In the genomic region with DNA sequence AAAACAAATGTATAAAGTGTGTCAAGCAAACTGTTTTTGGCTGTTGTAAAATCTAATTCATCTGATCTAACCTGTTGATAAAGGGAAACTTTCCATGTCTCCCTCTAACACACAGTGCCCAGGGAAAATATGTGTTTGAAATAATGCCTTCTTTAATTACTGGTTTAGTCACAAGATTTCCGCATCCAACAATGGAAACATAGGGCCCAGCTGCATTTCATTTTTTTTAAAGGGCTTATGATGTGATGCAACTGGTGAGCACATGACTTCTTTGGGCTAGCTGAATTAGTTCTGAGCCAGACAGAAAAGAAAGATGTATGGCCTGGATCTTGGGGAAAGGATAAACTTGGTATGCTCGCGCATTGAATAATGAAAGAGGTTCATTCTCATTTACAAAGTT, we compare ENCODE assay signal across 17 cellular contexts. TPM values are rescaled to one million over a fixed set of nuclear protein-coding genes. Genes with fewer than 3 reads are reported as not detected.
DNase-seq lines count a peak whose midpoint lies in the region; ATAC-seq, FAIRE-seq and TF ChIP-seq lines count a peak whose summit lies in the region.
"Had no signal": no experiment of that assay in that cellular context is flagged by ENCODE, and none has a peak within 500 bp of the region (broad histone marks: within the 10 kb centered on the region; RNA-seq: fewer than 3 reads in every experiment).

No MANE protein-coding gene starts in this region.

- H3K4me3 Mint-ChIP-seq in activated CD4-positive, alpha-beta memory T cell treated with anti-CD3 and anti-CD28 coated beads, Interleukin-2, amount 10 ng/mL, durations not matched to agents 7 days and 5 days = no peak overlapping the region
- H3K4me3 Mint-ChIP-seq: neural progenitor cell had no signal

- TF ChIP-seq CTCF in AG04450 (IDR thresholded peaks at IDR 0.05; ENCODE audit: low read depth, low read length) (no peak), left lung (IDR thresholded peaks at IDR 0.05) (no peak), body of pancreas (IDR thresholded peaks at IDR 0.05) (no peak)

- H3K36me3 Mint-ChIP-seq in activated CD4-positive, alpha-beta memory T cell treated with anti-CD3 and anti-CD28 coated beads, Interleukin-2, amount 10 ng/mL, durations not matched to agents 7 days and 5 days (ENCODE audit: low read depth) = peaks cover 6% of the 10 kb centered on the region
- H3K36me3 Mint-ChIP-seq: neural progenitor cell had no signal

- H3K27me3 Mint-ChIP-seq in activated CD4-positive, alpha-beta memory T cell treated with anti-CD3 and anti-CD28 coated beads, Interleukin-2, amount 10 ng/mL, durations not matched to agents 7 days and 5 days = peaks cover 11% of the 10 kb centered on the region

- TF ChIP-seq POLR2A in body of pancreas (IDR thresholded peaks at IDR 0.05) = no peak

- H3K36me3 ChIP-seq in left lung = peaks cover 0 to 2% of the 10 kb centered on the region in 2 donors
- H3K36me3 ChIP-seq in body of pancreas (replicated peaks in 1 of 2; ENCODE audit: insufficient read depth in 1 of 2, low read depth in 2 of 2) = no peaks in the 10 kb centered on the region
- H3K36me3 ChIP-seq in small intestine (ENCODE audit: control insufficient read depth in 2 of 2, insufficient read depth in 2 of 2, low read length in 2 of 2) = no peaks in the 10 kb centered on the region
- H3K36me3 ChIP-seq: adrenal gland, neural progenitor cell, SJSA1, vagina had no signal

- H3K4me3 ChIP-seq in AG04450 (ENCODE audit: low read depth, low read length) (no peak overlapping the region), left lung (no peak overlapping the region), body of pancreas (no peak overlapping the region), small intestine (ENCODE audit: low read depth in 1 of 2, low read length in 2 of 2) (no peak overlapping the region)
- H3K4me3 ChIP-seq: adrenal gland; BLaER1 treated with 17β-estradiol and CSF1 and Interleukin-3, amounts not matched to agents 10 nM and 100 nM; heart right ventricle; neural progenitor cell; SJSA1; vagina had no signal

- H3K27me3 ChIP-seq in AG04450 (ENCODE audit: control insufficient read depth, insufficient read depth, low read length) (no peaks in the 10 kb centered on the region), left lung (no peaks in the 10 kb centered on the region), body of pancreas (no peaks in the 10 kb centered on the region), small intestine (ENCODE audit: control insufficient read depth in 2 of 2, insufficient read depth in 2 of 2, low read length in 2 of 2) (no peaks in the 10 kb centered on the region)
- H3K27me3 ChIP-seq: adrenal gland; BLaER1 treated with 17β-estradiol and CSF1 and Interleukin-3, amounts not matched to agents 10 nM and 100 nM; neural progenitor cell; SJSA1; vagina had no signal

- peak overlapping the region; percentile 54 for H3K27ac ChIP-seq in AG04450 (ENCODE audit: low read depth, low read length)
- H3K27ac ChIP-seq in left lung = peak overlapping the region in 1 of 2 donors; percentile 6
- H3K27ac ChIP-seq in body of pancreas = no peak overlapping the region
- no peak overlapping the region for H3K27ac ChIP-seq in small intestine (ENCODE audit: low read depth in 1 of 2, low read length in 1 of 2)
- H3K27ac ChIP-seq: adrenal gland; BLaER1 treated with 17β-estradiol and CSF1 and Interleukin-3, amounts not matched to agents 10 nM and 100 nM; heart right ventricle; neural progenitor cell; SJSA1; vagina had no signal

- H3K4me1 Mint-ChIP-seq in activated CD4-positive, alpha-beta memory T cell treated with anti-CD3 and anti-CD28 coated beads, Interleukin-2, amount 10 ng/mL, durations not matched to agents 7 days and 5 days = no peaks in the 10 kb centered on the region
- H3K4me1 Mint-ChIP-seq: neural progenitor cell had no signal

- ATAC-seq in left lung (peak; percentile 40), body of pancreas (no peak)
- ATAC-seq: heart right ventricle had no signal

- POLR2A ChIA-PET in AG04450 (lab: Yijun Ruan, JAX) = no interaction called here
- POLR2A ChIA-PET in activated CD4-positive, alpha-beta memory T cell treated with anti-CD3 and anti-CD28 coated beads, Interleukin-2, amount 10 ng/mL, durations not matched to agents 7 days and 5 days (lab: Charles Lee) = no interaction called here

- no peak for FAIRE-seq in small intestine (lab: Jason Lieb, UNC)
- FAIRE-seq: HTR-8/SVneo had no signal

- WGBS in body of pancreas, 2 donors = 55 to 64% methylated on average over 3 of the region's 3 CpGs
- 53 to 78% (median 67%) methylated on average over 3 of the region's 3 CpGs for WGBS in small intestine, 3 donors

- intact Hi-C loops in left lung (cut with DNase I) = no loop called here
- intact Hi-C loops in body of pancreas (cut with DNase I) = no loop called here

- CTCF ChIA-PET in AG04450 (lab: Charles Lee) = interaction anchor here (0.6 to 3.9 kb wide), 4 partner anchors 11 to 363 kb away, joined by 3 to 12 read pairs (median 4); no protein-coding TSS in a partner anchor
- CTCF ChIA-PET in activated CD4-positive, alpha-beta memory T cell treated with anti-CD3 and anti-CD28 coated beads, Interleukin-2, amount 10 ng/mL, durations not matched to agents 7 days and 5 days (lab: Charles Lee) = interaction anchor here (0.6 kb wide), 1 partner anchor 72 kb away, joined by 3 read pairs; no protein-coding TSS in a partner anchor

- no peaks in the 10 kb centered on the region for H3K9me3 Mint-ChIP-seq in activated CD4-positive, alpha-beta memory T cell treated with anti-CD3 and anti-CD28 coated beads, Interleukin-2, amount 10 ng/mL, durations not matched to agents 7 days and 5 days
- H3K9me3 Mint-ChIP-seq: neural progenitor cell had no signal

- H3K4me1 ChIP-seq in left lung (no peaks in the 10 kb centered on the region), body of pancreas (peaks cover 4% of the 10 kb centered on the region), small intestine (ENCODE audit: control insufficient read depth in 2 of 2, insufficient read depth in 1 of 2, low read depth in 1 of 2, low read length in 1 of 2) (no peaks in the 10 kb centered on the region)
- H3K4me1 ChIP-seq: adrenal gland; BLaER1 treated with 17β-estradiol and CSF1 and Interleukin-3, amounts not matched to agents 10 nM and 100 nM; neural progenitor cell; SJSA1; vagina had no signal

- H3K9me3 ChIP-seq in AG04450 (ENCODE audit: control insufficient read depth, insufficient read depth, low read length) (no peaks in the 10 kb centered on the region), left lung (no peaks in the 10 kb centered on the region), body of pancreas (no peaks in the 10 kb centered on the region), small intestine (ENCODE audit: control insufficient read depth, low read depth) (no peaks in the 10 kb centered on the region)
- H3K9me3 ChIP-seq: adrenal gland; BLaER1 treated with 17β-estradiol and CSF1 and Interleukin-3, amounts not matched to agents 10 nM and 100 nM; heart right ventricle; SJSA1; vagina had no signal

- DNase-seq in AG04450 (ENCODE audit: low read depth, low spot score) (peak; percentile 65), HCEC 1CT (peak; percentile 88), amniotic stem cell (lab: John Stamatoyannopoulos, UW) (peak; percentile 48), left lung (no peak), NCI-H1105 (lab: John Stamatoyannopoulos, UW) (no peak), body of pancreas (no peak), small intestine (no peak)
- DNase-seq in activated CD4-positive, alpha-beta memory T cell treated with anti-CD3 and anti-CD28 coated beads, Interleukin-2, amount 10 ng/mL, durations not matched to agents 7 days and 5 days = no peak
- DNase-seq: adrenal gland, heart right ventricle, NCI-H1436 treated with DMSO at 0.1 percent for 48 hours, NCI-H748 treated with DMSO at 0.1 percent for 48 hours had no signal

- no peak overlapping the region for H3K27ac Mint-ChIP-seq in activated CD4-positive, alpha-beta memory T cell treated with anti-CD3 and anti-CD28 coated beads, Interleukin-2, amount 10 ng/mL, durations not matched to agents 7 days and 5 days
- H3K27ac Mint-ChIP-seq: neural progenitor cell had no signal

RNA-seq across cellular contexts. Expression of a gene that starts 30.5 kb away (rescaled TPM):
- polyA plus RNA-seq in AG04450 (2011; rRNA removed) (45.2 and 60.3 TPM in 2 replicates), small intestine (10 to 100 TPM; 24.6 to 27.5 (median 25.9) TPM)
- polyA minus RNA-seq in AG04450 (2011; rRNA and poly(A)+ RNA removed) = 23.3 and 52.1 TPM in 2 replicates
- total RNA-seq in left lung (10 to 100 TPM; 39.0 to 41.3 TPM), body of pancreas (10 to 100 TPM; 30.7 to 36.3 TPM)
- total RNA-seq in activated CD4-positive, alpha-beta memory T cell treated with anti-CD3 and anti-CD28 coated beads, Interleukin-2, amount 10 ng/mL, durations not matched to agents 7 days and 5 days = 10 to 100 TPM; 43.2 to 45.0 TPM

RNA-seq across cellular contexts. Expression of a gene that starts 42.8 kb away (rescaled TPM):
- polyA plus RNA-seq in AG04450 (2011; rRNA removed) (0.50 and 0.95 TPM in 2 replicates), small intestine (1 to 10 TPM in 1 of 3 donors, under 1 TPM in 2; 0.27 to 1.1 (median 0.97) TPM)
- 1.9 and 2.3 TPM in 2 replicates for polyA minus RNA-seq in AG04450 (2011; rRNA and poly(A)+ RNA removed)
- total RNA-seq in left lung (1 to 10 TPM; 2.4 to 5.1 TPM), body of pancreas (1 to 10 TPM; 1.3 to 3.1 TPM)
- total RNA-seq in activated CD4-positive, alpha-beta memory T cell treated with anti-CD3 and anti-CD28 coated beads, Interleukin-2, amount 10 ng/mL, durations not matched to agents 7 days and 5 days = 1 to 10 TPM; 1.1 to 1.7 TPM

Comparison
In these comparisons a context has a peak if more than half of its experiments do, and no peak if none do; other contexts are left out.
1. DNase-seq: peak in AG04450 (single experiment), HCEC 1CT (single experiment) and amniotic stem cell (single experiment); none in left lung (0 of 2), NCI-H1105 (single experiment), activated CD4-positive, alpha-beta memory T cell treated with anti-CD3 and anti-CD28 coated beads, Interleukin-2, amount 10 ng/mL, durations not matched to agents 7 days and 5 days (single experiment), body of pancreas (0 of 4) and small intestine (single experiment).